In genomic region chr16:6482861-6483530, GRCh38 we compare ENCODE assay signal across 20 cellular contexts.
DNase-seq lines count a peak whose midpoint lies in the region; ATAC-seq and TF ChIP-seq lines count a peak whose summit lies in the region.
"Had no signal": no experiment of that assay in that cellular context is flagged by ENCODE, and none has a peak within 500 bp of the region (broad histone marks: within the 10 kb centered on the region; RNA-seq: fewer than 3 reads in every experiment).

No MANE protein-coding gene starts in this region.

- H3K4me3 ChIP-seq in lower lobe of right lung = no peak overlapping the region
- H3K4me3 ChIP-seq: BLaER1, transverse colon had no signal

- no peak for ATAC-seq in lower lobe of right lung
- no peak for ATAC-seq in activated naive CD4-positive, alpha-beta T cell treated with anti-CD3 and anti-CD28 coated beads, Interleukin-2, amount 50 U/mL, for 72 hours
- ATAC-seq: activated CD8-positive, alpha-beta T cell treated with anti-CD3 and anti-CD28 coated beads for 36 hours; effector memory CD8-positive, alpha-beta T cell; T-helper 17 cell had no signal

- H3K9me3 Mint-ChIP-seq in mesothelial cell of epicardium = no peaks in the 10 kb centered on the region
- peaks cover 4 to 8% of the 10 kb centered on the region in 2 donors for H3K9me3 Mint-ChIP-seq in activated naive CD4-positive, alpha-beta T cell treated with anti-CD3 and anti-CD28 coated beads, Interleukin-2, amount 50 U/mL, for 72 hours

- H3K4me1 ChIP-seq in lower lobe of right lung = no peaks in the 10 kb centered on the region
- H3K4me1 ChIP-seq: BLaER1 had no signal

- H3K27me3 ChIP-seq in lower lobe of right lung (ENCODE audit: low read depth) = peaks cover 29% of the 10 kb centered on the region
- H3K27me3 ChIP-seq: BLaER1 had no signal

- TF ChIP-seq CTCF in mesothelial cell of epicardium (IDR thresholded peaks at IDR 0.05; ENCODE audit: unreplicated experiment) = no peak
- no peak for TF ChIP-seq CTCF in lower lobe of right lung (IDR thresholded peaks at IDR 0.05)

- no peaks in the 10 kb centered on the region for H3K4me1 Mint-ChIP-seq in mesothelial cell of epicardium
- H3K4me1 Mint-ChIP-seq: activated naive CD8-positive, alpha-beta T cell treated with anti-CD3 and anti-CD28 coated beads, Interleukin-2, amount 10 ng/mL, durations not matched to agents 7 days and 5 days; naive B cell; T-helper 17 cell had no signal

- no peak overlapping the region for H3K4me3 Mint-ChIP-seq in mesothelial cell of epicardium
- H3K4me3 Mint-ChIP-seq: activated CD8-positive, alpha-beta T cell treated with anti-CD3 and anti-CD28 coated beads for 36 hours; activated naive CD8-positive, alpha-beta T cell treated with anti-CD3 and anti-CD28 coated beads, Interleukin-2, amount 10 ng/mL, durations not matched to agents 7 days and 5 days; effector memory CD8-positive, alpha-beta T cell; naive B cell; T-helper 17 cell had no signal

- DNase-seq in NCI-H146 (lab: John Stamatoyannopoulos, UW) (peak; percentile 68), NCI-H146 treated with DMSO at 0.1 percent for 48 hours (lab: John Stamatoyannopoulos, UW; ENCODE audit: unreplicated experiment) (no peak), cerebellar cortex (ENCODE audit: low spot score) (peak; percentile 64), inferior parietal cortex (ENCODE audit: extremely low spot score) (peak; percentile 28), retina (peak; percentile 69), mesothelial cell of epicardium (ENCODE audit: low spot score in 2 of 2, unreplicated experiment in 2 of 2) (no peak), lower lobe of right lung (no peak)
- DNase-seq in activated naive CD4-positive, alpha-beta T cell treated with anti-CD3 and anti-CD28 coated beads, Interleukin-2, amount 50 U/mL, for 72 hours (ENCODE audit: low spot score in 2 of 2) = no peak
- DNase-seq: activated CD8-positive, alpha-beta T cell treated with anti-CD3 and anti-CD28 coated beads for 36 hours; activated naive CD8-positive, alpha-beta T cell treated with anti-CD3 and anti-CD28 coated beads, Interleukin-2, amount 10 ng/mL, durations not matched to agents 7 days and 5 days; effector memory CD8-positive, alpha-beta T cell; naive B cell; NCI-H1436; NCI-H446; OCI-M1; SIG-M5; stimulated activated naive CD4-positive, alpha-beta T cell; T-helper 17 cell; transverse colon had no signal

- H3K36me3 ChIP-seq in lower lobe of right lung = no peaks in the 10 kb centered on the region
- H3K36me3 ChIP-seq: BLaER1, transverse colon had no signal

- H3K27ac ChIP-seq in lower lobe of right lung = no peak overlapping the region
- H3K27ac ChIP-seq: BLaER1, transverse colon had no signal

- no peaks in the 10 kb centered on the region for H3K9me3 ChIP-seq in lower lobe of right lung
- H3K9me3 ChIP-seq: BLaER1, transverse colon had no signal

- H3K27ac Mint-ChIP-seq in mesothelial cell of epicardium = no peak overlapping the region
- no peak overlapping the region for H3K27ac Mint-ChIP-seq in activated naive CD4-positive, alpha-beta T cell treated with anti-CD3 and anti-CD28 coated beads, Interleukin-2, amount 50 U/mL, for 72 hours
- H3K27ac Mint-ChIP-seq: activated CD8-positive, alpha-beta T cell treated with anti-CD3 and anti-CD28 coated beads for 36 hours; activated naive CD8-positive, alpha-beta T cell treated with anti-CD3 and anti-CD28 coated beads, Interleukin-2, amount 10 ng/mL, durations not matched to agents 7 days and 5 days; effector memory CD8-positive, alpha-beta T cell; naive B cell; T-helper 17 cell had no signal

- H3K36me3 Mint-ChIP-seq in mesothelial cell of epicardium = no peaks in the 10 kb centered on the region
- peaks cover 5 to 21% of the 10 kb centered on the region in 2 donors for H3K36me3 Mint-ChIP-seq in activated naive CD4-positive, alpha-beta T cell treated with anti-CD3 and anti-CD28 coated beads, Interleukin-2, amount 50 U/mL, for 72 hours
- H3K36me3 Mint-ChIP-seq: activated naive CD8-positive, alpha-beta T cell treated with anti-CD3 and anti-CD28 coated beads, Interleukin-2, amount 10 ng/mL, durations not matched to agents 7 days and 5 days; naive B cell had no signal

- H3K27me3 Mint-ChIP-seq in mesothelial cell of epicardium (ENCODE audit: low read depth) = peaks cover 42% of the 10 kb centered on the region
- H3K27me3 Mint-ChIP-seq: effector memory CD8-positive, alpha-beta T cell; T-helper 17 cell had no signal

- intact Hi-C loops in lower lobe of right lung (cut with DNase I) = no loop called here

Comparison
In these comparisons a context has a peak if more than half of its experiments do, and no peak if none do; other contexts are left out.
1. DNase-seq: peak in NCI-H146 (single experiment), cerebellar cortex (single experiment), inferior parietal cortex (single experiment) and retina (single experiment); none in NCI-H146 treated with DMSO at 0.1 percent for 48 hours (single experiment), mesothelial cell of epicardium (0 of 2), lower lobe of right lung (single experiment) and activated naive CD4-positive, alpha-beta T cell treated with anti-CD3 and anti-CD28 coated beads, Interleukin-2, amount 50 U/mL, for 72 hours (0 of 2).